In the genomic region with DNA sequence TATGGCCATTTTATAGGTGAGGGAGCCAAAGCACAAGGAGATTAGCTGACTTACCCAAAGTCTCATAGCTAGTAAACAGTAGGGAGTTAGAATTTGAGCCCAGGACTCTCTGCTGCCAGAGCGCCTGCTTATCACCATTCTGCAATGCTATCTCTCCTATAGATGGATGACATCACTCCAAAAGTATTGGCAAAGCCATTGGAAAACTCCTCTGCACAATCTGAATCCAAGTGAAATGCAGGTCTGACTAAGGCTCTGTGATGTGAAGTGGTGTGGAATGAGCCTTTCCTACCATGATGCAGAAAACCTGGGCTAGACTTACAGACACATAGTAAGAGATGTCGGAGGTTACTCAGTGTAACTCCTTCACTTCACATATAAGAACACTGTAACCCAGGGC, we compare ENCODE assay signal across 24 cellular contexts.
"Had no signal": no experiment of that assay in that cellular context is flagged by ENCODE, and none has a peak within 500 bp of the region (broad histone marks: within the 10 kb centered on the region; RNA-seq: fewer than 3 reads in every experiment).

No MANE protein-coding gene starts in this region.

- H3K4me3 ChIP-seq: gastrocnemius medialis, left lung, ovary, psoas muscle, skin epidermis, spleen, testis, tibial nerve, upper lobe of right lung, uterus had no signal

- H3K27ac ChIP-seq: gastrocnemius medialis, left lung, ovary, psoas muscle, skin epidermis, spleen, testis, tibial nerve, upper lobe of right lung, uterus had no signal

- H3K27me3 ChIP-seq: gastrocnemius medialis, left lung, ovary, spleen, testis, tibial nerve, upper lobe of right lung, uterus had no signal

- H3K36me3 ChIP-seq: gastrocnemius medialis, left lung, ovary, spleen, tibial nerve, upper lobe of right lung, uterus had no signal

- FAIRE-seq: endometrium had no signal

- H3K4me1 Mint-ChIP-seq: natural killer cell; stimulated activated memory B cell treated with anti-CD40 and anti-IgM and Interleukin-4, amounts not matched to agents 10 μg/mL and 1 μg/mL and 100 μg/mL, for 72 hours had no signal

- H3K9me3 ChIP-seq: gastrocnemius medialis, ovary, psoas muscle, testis, upper lobe of right lung, uterus had no signal

- DNase-seq: cortex of kidney; effector memory CD8-positive, alpha-beta T cell; foreskin fibroblast; gastrocnemius medialis; head of caudate nucleus; left cardiac atrium; left lung; natural killer cell; occipital lobe; ovary; posterior cingulate gyrus; psoas muscle; right cardiac atrium; spleen; stimulated activated CD4-positive, alpha-beta T cell treated with anti-CD3 and anti-CD28 coated beads, Interleukin-4, amount 100 ng/mL, for 4 hours; stimulated activated naive CD8-positive, alpha-beta T cell treated with anti-CD3 and anti-CD28 coated beads, Interleukin-15, Interleukin-2, amounts not matched to agents 100 U/mL and 50 U/mL, for 24 hours; substantia nigra; testis; upper lobe of right lung; uterus had no signal

- H3K27ac Mint-ChIP-seq: effector memory CD8-positive, alpha-beta T cell; natural killer cell; stimulated activated memory B cell treated with anti-CD40 and anti-IgM and Interleukin-4, amounts not matched to agents 10 μg/mL and 1 μg/mL and 100 μg/mL, for 72 hours had no signal

- H3K27me3 Mint-ChIP-seq: effector memory CD8-positive, alpha-beta T cell; stimulated activated memory B cell treated with anti-CD40 and anti-IgM and Interleukin-4, amounts not matched to agents 10 μg/mL and 1 μg/mL and 100 μg/mL, for 72 hours had no signal

- H3K36me3 Mint-ChIP-seq: natural killer cell; stimulated activated memory B cell treated with anti-CD40 and anti-IgM and Interleukin-4, amounts not matched to agents 10 μg/mL and 1 μg/mL and 100 μg/mL, for 72 hours had no signal

- H3K4me3 Mint-ChIP-seq: effector memory CD8-positive, alpha-beta T cell; natural killer cell; stimulated activated memory B cell treated with anti-CD40 and anti-IgM and Interleukin-4, amounts not matched to agents 10 μg/mL and 1 μg/mL and 100 μg/mL, for 72 hours had no signal

- H3K4me1 ChIP-seq: gastrocnemius medialis, left lung, psoas muscle, spleen, testis, tibial nerve, upper lobe of right lung, uterus had no signal
